Comparison of ENCODE assay signal across 1 cellular context in the genomic region with DNA sequence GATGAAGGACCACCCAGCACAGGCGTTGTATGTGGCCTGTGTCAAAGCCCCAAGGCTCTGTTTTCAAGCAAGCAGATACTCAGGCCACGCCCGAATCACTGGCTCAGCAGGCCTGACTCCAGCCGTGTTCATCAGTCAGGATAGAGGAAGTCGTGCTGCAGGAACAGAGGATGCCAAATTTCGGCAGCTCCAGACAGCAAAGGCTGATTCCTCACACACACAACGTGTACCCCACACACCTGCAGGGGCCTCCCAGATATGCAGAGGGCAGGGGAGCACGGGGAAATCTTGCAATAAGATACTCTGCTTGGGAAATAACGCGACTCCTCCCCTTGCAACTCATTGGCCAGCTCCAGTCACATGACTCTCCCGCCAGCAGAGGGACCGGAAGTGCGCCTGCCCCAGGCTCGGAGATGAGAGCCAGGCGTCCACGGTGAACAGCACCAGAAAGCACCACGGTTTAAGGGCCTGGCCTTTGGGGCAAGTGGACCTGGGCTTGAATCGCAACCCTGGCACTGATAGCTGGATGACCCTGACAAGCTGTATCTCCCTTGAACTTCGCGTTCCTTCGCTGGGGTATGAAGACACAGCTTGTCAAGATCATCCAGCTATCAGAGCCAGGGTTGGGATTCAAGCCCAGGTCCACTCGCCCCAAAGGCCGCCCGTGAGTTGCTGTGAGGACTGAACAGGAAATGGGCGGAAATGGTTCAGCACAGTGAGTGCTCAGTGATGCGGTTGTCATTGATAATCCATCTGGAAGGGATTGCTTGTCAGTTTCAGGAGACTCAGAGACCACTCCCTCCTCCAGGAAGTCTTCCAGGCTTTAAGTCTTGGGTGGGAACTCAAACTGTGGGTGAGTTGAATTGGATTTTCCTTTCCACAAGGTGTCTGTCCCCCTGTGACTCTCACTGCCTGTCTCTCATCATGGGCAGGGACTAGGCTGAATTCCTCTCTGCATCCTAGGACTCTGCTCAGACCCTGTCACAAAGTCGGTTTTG.
TF ChIP-seq lines count a peak whose summit lies in the region.

No MANE protein-coding gene starts in this region.

TF ChIP-seq in K562, 482 proteins besides CTCF, POLR2A, EP300 and RAD21 (continued from another document and continues in another):
- TF ChIP-seq, protein P1, sequence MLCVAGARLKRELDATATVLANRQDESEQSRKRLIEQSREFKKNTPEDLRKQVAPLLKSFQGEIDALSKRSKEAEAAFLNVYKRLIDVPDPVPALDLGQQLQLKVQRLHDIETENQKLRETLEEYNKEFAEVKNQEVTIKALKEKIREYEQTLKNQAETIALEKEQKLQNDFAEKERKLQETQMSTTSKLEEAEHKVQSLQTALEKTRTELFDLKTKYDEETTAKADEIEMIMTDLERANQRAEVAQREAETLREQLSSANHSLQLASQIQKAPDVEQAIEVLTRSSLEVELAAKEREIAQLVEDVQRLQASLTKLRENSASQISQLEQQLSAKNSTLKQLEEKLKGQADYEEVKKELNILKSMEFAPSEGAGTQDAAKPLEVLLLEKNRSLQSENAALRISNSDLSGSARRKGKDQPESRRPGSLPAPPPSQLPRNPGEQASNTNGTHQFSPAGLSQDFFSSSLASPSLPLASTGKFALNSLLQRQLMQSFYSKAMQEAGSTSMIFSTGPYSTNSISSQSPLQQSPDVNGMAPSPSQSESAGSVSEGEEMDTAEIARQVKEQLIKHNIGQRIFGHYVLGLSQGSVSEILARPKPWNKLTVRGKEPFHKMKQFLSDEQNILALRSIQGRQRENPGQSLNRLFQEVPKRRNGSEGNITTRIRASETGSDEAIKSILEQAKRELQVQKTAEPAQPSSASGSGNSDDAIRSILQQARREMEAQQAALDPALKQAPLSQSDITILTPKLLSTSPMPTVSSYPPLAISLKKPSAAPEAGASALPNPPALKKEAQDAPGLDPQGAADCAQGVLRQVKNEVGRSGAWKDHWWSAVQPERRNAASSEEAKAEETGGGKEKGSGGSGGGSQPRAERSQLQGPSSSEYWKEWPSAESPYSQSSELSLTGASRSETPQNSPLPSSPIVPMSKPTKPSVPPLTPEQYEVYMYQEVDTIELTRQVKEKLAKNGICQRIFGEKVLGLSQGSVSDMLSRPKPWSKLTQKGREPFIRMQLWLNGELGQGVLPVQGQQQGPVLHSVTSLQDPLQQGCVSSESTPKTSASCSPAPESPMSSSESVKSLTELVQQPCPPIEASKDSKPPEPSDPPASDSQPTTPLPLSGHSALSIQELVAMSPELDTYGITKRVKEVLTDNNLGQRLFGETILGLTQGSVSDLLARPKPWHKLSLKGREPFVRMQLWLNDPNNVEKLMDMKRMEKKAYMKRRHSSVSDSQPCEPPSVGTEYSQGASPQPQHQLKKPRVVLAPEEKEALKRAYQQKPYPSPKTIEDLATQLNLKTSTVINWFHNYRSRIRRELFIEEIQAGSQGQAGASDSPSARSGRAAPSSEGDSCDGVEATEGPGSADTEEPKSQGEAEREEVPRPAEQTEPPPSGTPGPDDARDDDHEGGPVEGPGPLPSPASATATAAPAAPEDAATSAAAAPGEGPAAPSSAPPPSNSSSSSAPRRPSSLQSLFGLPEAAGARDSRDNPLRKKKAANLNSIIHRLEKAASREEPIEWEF (CRISPR knock-in tag; IDR thresholded peaks at IDR 0.05) = 0 out of 2 replicates have a peak, but pooled peaks have one; percentile 16
- TF ChIP-seq, protein P2, sequence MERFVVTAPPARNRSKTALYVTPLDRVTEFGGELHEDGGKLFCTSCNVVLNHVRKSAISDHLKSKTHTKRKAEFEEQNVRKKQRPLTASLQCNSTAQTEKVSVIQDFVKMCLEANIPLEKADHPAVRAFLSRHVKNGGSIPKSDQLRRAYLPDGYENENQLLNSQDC (CRISPR knock-in tag; IDR thresholded peaks at IDR 0.05) = 0 out of 2 replicates have a peak, but pooled peaks have one; percentile 18
- TF ChIP-seq, protein P3, sequence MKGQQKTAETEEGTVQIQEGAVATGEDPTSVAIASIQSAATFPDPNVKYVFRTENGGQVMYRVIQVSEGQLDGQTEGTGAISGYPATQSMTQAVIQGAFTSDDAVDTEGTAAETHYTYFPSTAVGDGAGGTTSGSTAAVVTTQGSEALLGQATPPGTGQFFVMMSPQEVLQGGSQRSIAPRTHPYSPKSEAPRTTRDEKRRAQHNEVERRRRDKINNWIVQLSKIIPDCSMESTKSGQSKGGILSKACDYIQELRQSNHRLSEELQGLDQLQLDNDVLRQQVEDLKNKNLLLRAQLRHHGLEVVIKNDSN (CRISPR knock-in tag; IDR thresholded peaks at IDR 0.05) = peak; percentile 99
- TF ChIP-seq SUPT5H (IDR thresholded peaks at IDR 0.05) = peak; percentile 79
- TF ChIP-seq, protein P4, sequence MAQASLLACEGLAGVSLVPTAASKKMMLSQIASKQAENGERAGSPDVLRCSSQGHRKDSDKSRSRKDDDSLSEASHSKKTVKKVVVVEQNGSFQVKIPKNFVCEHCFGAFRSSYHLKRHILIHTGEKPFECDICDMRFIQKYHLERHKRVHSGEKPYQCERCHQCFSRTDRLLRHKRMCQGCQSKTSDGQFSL (CRISPR knock-in tag; IDR thresholded peaks at IDR 0.05) = no peak
- TF ChIP-seq, protein P4 (tag; IDR thresholded peaks at IDR 0.05) = no peak
- TF ChIP-seq CBFB (CRISPR knock-in tag; IDR thresholded peaks at IDR 0.05) = 0 out of 2 replicates have a peak, but pooled peaks have one; percentile 6
- peak; percentile 28 for TF ChIP-seq NEUROD1 (IDR thresholded peaks at IDR 0.05; ENCODE audit: borderline replicate concordance, low read depth, low read length, partially characterized antibody)
- no peak for TF ChIP-seq PTRF (tag; IDR thresholded peaks at IDR 0.05)
- TF ChIP-seq ZNF584 (CRISPR knock-in tag; IDR thresholded peaks at IDR 0.05; ENCODE audit: low read depth) = no peak
- TF ChIP-seq GABPB1 (CRISPR knock-in tag; IDR thresholded peaks at IDR 0.05) = peak; percentile 88
- TF ChIP-seq ARID1B (IDR thresholded peaks at IDR 0.05) = no peak; the same call in 1 of the 2 replicates
- no peak for TF ChIP-seq ZFPM2 (CRISPR knock-in tag; IDR thresholded peaks at IDR 0.05)
- TF ChIP-seq SIN3B (IDR thresholded peaks at IDR 0.05; ENCODE audit: low read depth) = peak; percentile 19; the same call in 1 of the 2 replicates
- TF ChIP-seq, protein P5, sequence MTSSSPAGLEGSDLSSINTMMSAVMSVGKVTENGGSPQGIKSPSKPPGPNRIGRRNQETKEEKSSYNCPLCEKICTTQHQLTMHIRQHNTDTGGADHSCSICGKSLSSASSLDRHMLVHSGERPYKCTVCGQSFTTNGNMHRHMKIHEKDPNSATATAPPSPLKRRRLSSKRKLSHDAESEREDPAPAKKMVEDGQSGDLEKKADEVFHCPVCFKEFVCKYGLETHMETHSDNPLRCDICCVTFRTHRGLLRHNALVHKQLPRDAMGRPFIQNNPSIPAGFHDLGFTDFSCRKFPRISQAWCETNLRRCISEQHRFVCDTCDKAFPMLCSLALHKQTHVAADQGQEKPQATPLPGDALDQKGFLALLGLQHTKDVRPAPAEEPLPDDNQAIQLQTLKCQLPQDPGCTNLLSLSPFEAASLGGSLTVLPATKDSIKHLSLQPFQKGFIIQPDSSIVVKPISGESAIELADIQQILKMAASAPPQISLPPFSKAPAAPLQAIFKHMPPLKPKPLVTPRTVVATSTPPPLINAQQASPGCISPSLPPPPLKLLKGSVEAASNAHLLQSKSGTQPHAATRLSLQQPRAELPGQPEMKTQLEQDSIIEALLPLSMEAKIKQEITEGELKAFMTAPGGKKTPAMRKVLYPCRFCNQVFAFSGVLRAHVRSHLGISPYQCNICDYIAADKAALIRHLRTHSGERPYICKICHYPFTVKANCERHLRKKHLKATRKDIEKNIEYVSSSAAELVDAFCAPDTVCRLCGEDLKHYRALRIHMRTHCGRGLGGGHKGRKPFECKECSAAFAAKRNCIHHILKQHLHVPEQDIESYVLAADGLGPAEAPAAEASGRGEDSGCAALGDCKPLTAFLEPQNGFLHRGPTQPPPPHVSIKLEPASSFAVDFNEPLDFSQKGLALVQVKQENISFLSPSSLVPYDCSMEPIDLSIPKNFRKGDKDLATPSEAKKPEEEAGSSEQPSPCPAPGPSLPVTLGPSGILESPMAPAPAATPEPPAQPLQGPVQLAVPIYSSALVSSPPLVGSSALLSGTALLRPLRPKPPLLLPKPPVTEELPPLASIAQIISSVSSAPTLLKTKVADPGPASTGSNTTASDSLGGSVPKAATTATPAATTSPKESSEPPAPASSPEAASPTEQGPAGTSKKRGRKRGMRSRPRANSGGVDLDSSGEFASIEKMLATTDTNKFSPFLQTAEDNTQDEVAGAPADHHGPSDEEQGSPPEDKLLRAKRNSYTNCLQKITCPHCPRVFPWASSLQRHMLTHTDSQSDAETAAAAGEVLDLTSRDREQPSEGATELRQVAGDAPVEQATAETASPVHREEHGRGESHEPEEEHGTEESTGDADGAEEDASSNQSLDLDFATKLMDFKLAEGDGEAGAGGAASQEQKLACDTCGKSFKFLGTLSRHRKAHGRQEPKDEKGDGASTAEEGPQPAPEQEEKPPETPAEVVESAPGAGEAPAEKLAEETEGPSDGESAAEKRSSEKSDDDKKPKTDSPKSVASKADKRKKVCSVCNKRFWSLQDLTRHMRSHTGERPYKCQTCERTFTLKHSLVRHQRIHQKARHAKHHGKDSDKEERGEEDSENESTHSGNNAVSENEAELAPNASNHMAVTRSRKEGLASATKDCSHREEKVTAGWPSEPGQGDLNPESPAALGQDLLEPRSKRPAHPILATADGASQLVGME (CRISPR knock-in tag; IDR thresholded peaks at IDR 0.05) = no peak
- TF ChIP-seq, protein P6, sequence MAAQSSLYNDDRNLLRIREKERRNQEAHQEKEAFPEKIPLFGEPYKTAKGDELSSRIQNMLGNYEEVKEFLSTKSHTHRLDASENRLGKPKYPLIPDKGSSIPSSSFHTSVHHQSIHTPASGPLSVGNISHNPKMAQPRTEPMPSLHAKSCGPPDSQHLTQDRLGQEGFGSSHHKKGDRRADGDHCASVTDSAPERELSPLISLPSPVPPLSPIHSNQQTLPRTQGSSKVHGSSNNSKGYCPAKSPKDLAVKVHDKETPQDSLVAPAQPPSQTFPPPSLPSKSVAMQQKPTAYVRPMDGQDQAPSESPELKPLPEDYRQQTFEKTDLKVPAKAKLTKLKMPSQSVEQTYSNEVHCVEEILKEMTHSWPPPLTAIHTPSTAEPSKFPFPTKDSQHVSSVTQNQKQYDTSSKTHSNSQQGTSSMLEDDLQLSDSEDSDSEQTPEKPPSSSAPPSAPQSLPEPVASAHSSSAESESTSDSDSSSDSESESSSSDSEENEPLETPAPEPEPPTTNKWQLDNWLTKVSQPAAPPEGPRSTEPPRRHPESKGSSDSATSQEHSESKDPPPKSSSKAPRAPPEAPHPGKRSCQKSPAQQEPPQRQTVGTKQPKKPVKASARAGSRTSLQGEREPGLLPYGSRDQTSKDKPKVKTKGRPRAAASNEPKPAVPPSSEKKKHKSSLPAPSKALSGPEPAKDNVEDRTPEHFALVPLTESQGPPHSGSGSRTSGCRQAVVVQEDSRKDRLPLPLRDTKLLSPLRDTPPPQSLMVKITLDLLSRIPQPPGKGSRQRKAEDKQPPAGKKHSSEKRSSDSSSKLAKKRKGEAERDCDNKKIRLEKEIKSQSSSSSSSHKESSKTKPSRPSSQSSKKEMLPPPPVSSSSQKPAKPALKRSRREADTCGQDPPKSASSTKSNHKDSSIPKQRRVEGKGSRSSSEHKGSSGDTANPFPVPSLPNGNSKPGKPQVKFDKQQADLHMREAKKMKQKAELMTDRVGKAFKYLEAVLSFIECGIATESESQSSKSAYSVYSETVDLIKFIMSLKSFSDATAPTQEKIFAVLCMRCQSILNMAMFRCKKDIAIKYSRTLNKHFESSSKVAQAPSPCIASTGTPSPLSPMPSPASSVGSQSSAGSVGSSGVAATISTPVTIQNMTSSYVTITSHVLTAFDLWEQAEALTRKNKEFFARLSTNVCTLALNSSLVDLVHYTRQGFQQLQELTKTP (IDR thresholded peaks at IDR 0.05; ENCODE audit: low read depth in 1 of 2, partially characterized antibody in 2 of 2) = peak in 1 of 2 experiments; percentile 61
- TF ChIP-seq, protein P7, sequence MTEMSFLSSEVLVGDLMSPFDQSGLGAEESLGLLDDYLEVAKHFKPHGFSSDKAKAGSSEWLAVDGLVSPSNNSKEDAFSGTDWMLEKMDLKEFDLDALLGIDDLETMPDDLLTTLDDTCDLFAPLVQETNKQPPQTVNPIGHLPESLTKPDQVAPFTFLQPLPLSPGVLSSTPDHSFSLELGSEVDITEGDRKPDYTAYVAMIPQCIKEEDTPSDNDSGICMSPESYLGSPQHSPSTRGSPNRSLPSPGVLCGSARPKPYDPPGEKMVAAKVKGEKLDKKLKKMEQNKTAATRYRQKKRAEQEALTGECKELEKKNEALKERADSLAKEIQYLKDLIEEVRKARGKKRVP (CRISPR knock-in tag; IDR thresholded peaks at IDR 0.05) = peak; percentile 81
- no peak for TF ChIP-seq ZNF77 (CRISPR knock-in tag; IDR thresholded peaks at IDR 0.05)
- TF ChIP-seq EP400 (IDR thresholded peaks at IDR 0.05) = peak; percentile 96
- TF ChIP-seq SP1 (CRISPR knock-in tag; IDR thresholded peaks at IDR 0.05) = peak; percentile 74
- TF ChIP-seq SMARCA4 (IDR thresholded peaks at IDR 0.05) = no peak
- peak; percentile 79 for TF ChIP-seq PHF20 (IDR thresholded peaks at IDR 0.05; ENCODE audit: partially characterized antibody)
- no peak for TF ChIP-seq BACH1 (tag; IDR thresholded peaks at IDR 0.05)
- TF ChIP-seq, protein P8, sequence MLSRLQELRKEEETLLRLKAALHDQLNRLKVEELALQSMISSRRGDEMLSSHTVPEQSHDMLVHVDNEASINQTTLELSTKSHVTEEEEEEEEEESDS (CRISPR knock-in tag; IDR thresholded peaks at IDR 0.05) = no peak
- TF ChIP-seq BRF1 (IDR thresholded peaks at IDR 0.05; ENCODE audit: borderline replicate concordance, extremely low read depth, insufficient read length) = no peak
- peak; percentile 76 for TF ChIP-seq ETV5 (CRISPR knock-in tag; IDR thresholded peaks at IDR 0.05; ENCODE audit: low read depth)
- TF ChIP-seq, protein P9, sequence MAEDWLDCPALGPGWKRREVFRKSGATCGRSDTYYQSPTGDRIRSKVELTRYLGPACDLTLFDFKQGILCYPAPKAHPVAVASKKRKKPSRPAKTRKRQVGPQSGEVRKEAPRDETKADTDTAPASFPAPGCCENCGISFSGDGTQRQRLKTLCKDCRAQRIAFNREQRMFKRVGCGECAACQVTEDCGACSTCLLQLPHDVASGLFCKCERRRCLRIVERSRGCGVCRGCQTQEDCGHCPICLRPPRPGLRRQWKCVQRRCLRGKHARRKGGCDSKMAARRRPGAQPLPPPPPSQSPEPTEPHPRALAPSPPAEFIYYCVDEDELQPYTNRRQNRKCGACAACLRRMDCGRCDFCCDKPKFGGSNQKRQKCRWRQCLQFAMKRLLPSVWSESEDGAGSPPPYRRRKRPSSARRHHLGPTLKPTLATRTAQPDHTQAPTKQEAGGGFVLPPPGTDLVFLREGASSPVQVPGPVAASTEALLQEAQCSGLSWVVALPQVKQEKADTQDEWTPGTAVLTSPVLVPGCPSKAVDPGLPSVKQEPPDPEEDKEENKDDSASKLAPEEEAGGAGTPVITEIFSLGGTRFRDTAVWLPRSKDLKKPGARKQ (CRISPR knock-in tag; IDR thresholded peaks at IDR 0.05) = no peak
- TF ChIP-seq, protein P10, sequence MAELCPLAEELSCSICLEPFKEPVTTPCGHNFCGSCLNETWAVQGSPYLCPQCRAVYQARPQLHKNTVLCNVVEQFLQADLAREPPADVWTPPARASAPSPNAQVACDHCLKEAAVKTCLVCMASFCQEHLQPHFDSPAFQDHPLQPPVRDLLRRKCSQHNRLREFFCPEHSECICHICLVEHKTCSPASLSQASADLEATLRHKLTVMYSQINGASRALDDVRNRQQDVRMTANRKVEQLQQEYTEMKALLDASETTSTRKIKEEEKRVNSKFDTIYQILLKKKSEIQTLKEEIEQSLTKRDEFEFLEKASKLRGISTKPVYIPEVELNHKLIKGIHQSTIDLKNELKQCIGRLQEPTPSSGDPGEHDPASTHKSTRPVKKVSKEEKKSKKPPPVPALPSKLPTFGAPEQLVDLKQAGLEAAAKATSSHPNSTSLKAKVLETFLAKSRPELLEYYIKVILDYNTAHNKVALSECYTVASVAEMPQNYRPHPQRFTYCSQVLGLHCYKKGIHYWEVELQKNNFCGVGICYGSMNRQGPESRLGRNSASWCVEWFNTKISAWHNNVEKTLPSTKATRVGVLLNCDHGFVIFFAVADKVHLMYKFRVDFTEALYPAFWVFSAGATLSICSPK (IDR thresholded peaks at IDR 0.05; ENCODE audit: borderline replicate concordance) = no peak
